In the genomic region with DNA sequence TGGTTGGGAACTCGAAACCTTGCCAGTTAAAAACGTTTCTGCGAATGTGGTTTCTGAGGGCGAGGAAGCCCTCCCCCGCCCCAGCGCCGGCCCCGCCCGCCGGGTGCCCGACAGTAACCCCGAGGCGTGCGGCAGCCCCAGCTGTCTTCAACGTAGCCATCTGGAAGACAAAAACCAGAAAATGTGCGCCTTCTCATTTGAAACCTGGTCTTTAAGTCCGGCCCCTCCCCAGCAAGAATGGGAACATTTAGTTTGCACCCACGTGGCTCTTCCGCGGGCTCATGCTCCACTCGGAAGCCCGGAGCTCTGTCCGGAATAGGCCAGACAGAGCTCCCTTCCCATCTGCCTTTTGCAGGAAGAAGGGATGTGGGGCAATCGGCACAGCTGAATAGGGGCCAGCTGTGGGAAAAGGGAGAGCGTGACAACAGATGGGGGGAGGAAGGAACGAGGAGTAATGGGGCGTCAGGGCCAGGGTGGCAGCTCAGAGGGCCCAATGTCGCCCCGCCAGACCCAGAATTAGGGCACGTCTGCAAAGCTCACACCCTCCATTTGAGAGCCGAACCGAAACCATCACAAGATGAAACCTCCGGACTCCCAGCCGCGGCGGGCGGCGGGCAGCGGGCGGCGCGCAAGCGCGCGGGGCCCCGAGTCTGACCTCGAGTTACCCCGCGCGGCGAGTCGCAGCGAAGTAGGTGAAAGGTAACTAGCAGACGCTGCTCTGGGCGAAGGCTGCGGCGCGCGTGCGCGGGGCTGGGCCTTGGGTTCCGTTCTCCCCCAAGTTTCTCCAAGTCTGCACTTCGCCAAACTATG, we compare ENCODE assay signal across 8 cellular contexts.
DNase-seq lines count a peak whose midpoint lies in the region; ATAC-seq and TF ChIP-seq lines count a peak whose summit lies in the region.

No MANE protein-coding gene starts in this region.

- CTCF ChIA-PET in SK-N-SH (lab: Yijun Ruan, JAX) = interaction anchor here (2.5 kb wide), 1 partner anchor 127 kb away, joined by 6 read pairs; no protein-coding TSS in a partner anchor

- H3K9ac ChIP-seq in SK-N-SH = peak overlapping the region; percentile 76

- peaks cover 38% of the 10 kb centered on the region for H3K4me1 Mint-ChIP-seq in activated naive CD4-positive, alpha-beta T cell treated with anti-CD3 and anti-CD28 coated beads, Interleukin-2, amount 50 U/mL, for 24 hours

- TF ChIP-seq EP300 in SK-N-SH (IDR thresholded peaks at IDR 0.05; ENCODE audit: borderline replicate concordance in 1 of 2, low read depth in 1 of 2, low read length in 1 of 2) = 0 out of 4 replicates have a peak, but pooled peaks have one; percentile 18 to 29

- TF ChIP-seq CTCF in SK-N-SH (IDR thresholded peaks at IDR 0.05) = no peak
- no peak for TF ChIP-seq CTCF in omental fat pad (IDR thresholded peaks at IDR 0.05)

- no peaks in the 10 kb centered on the region for H3K9me3 Mint-ChIP-seq in activated naive CD4-positive, alpha-beta T cell treated with anti-CD3 and anti-CD28 coated beads, Interleukin-2, amount 50 U/mL, for 24 hours

- H3K79me2 ChIP-seq in SK-N-SH (ENCODE audit: insufficient read depth) = no peaks in the 10 kb centered on the region

- peak overlapping the region; percentile 85 for H3K4me3 Mint-ChIP-seq in activated naive CD4-positive, alpha-beta T cell treated with anti-CD3 and anti-CD28 coated beads, Interleukin-2, amount 50 U/mL, for 24 hours

- peaks cover 24 to 32% of the 10 kb centered on the region in 2 experiments; a peak in 3 of 4 replicates for H3K4me1 ChIP-seq in SK-N-SH (ENCODE audit: control insufficient read depth in 1 of 2, insufficient read depth in 2 of 2, low read depth in 1 of 2, low read length in 1 of 2)

- peak overlapping the region; percentile 98 for H2AFZ ChIP-seq in SK-N-SH (ENCODE audit: low read depth)

- H3K4me3 ChIP-seq in H7 (ENCODE audit: insufficient read depth, low read depth, low read length) (peak overlapping the region; percentile 59), SK-N-SH (ENCODE audit: low read depth in 2 of 2, low read length in 1 of 2) (peak overlapping the region; percentile 63 to 95)

- H3K27ac ChIP-seq in SK-N-SH (ENCODE audit: low read depth in 2 of 2, low read length in 1 of 2) (peak overlapping the region; percentile 91 to 98), temporal lobe (ENCODE audit: low read depth, low read length) (peak overlapping the region; percentile 93)

- H3K9me3 ChIP-seq in SK-N-SH = no peaks in the 10 kb centered on the region

- whole genome bisulfite sequencing in SK-N-SH (ENCODE audit: low lambda C conversion rate) = 3% methylated on average over 25 of the region's 63 CpGs

- H3K4me2 ChIP-seq in SK-N-SH = peak overlapping the region; percentile 96

- H3K27me3 ChIP-seq in H7 (ENCODE audit: control insufficient read depth, insufficient read depth, low read length) (peaks cover 23% of the 10 kb centered on the region), SK-N-SH (ENCODE audit: insufficient read depth) (no peaks in the 10 kb centered on the region)

- H3K9me2 ChIP-seq in SK-N-SH = no peaks in the 10 kb centered on the region

- no peaks in the 10 kb centered on the region for H3K36me3 Mint-ChIP-seq in activated naive CD4-positive, alpha-beta T cell treated with anti-CD3 and anti-CD28 coated beads, Interleukin-2, amount 50 U/mL, for 24 hours

- peaks cover 7% of the 10 kb centered on the region for H3F3A ChIP-seq in SK-N-SH (replicated peaks; ENCODE audit: insufficient read depth)

- peak overlapping the region; percentile 46 for H3K27ac Mint-ChIP-seq in activated naive CD4-positive, alpha-beta T cell treated with anti-CD3 and anti-CD28 coated beads, Interleukin-2, amount 50 U/mL, for 24 hours

- ATAC-seq in omental fat pad (ENCODE audit: low FRiP score) = peak; percentile 89

- H4K20me1 ChIP-seq in SK-N-SH (ENCODE audit: insufficient read depth) = no peaks in the 10 kb centered on the region

- no peak for TF ChIP-seq RAD21 in SK-N-SH (IDR thresholded peaks at IDR 0.05; ENCODE audit: low read length)

- peak; percentile 89 for DNase-seq in EL
- DNase-seq in H7 = peak; percentile 88
- peak; percentile 90 for DNase-seq in M059J (ENCODE audit: low read depth)
- peak; percentile 88 for DNase-seq in SK-N-SH
- peak; percentile 77 for DNase-seq in glomerular visceral epithelial cell (ENCODE audit: extremely low spot score)
- DNase-seq in omental fat pad (ENCODE audit: low spot score) = peak; percentile 63

- no peaks in the 10 kb centered on the region for H3K36me3 ChIP-seq in H7 (replicated peaks; ENCODE audit: control insufficient read depth, insufficient read depth, low read length)
- H3K36me3 ChIP-seq in SK-N-SH (replicated peaks in 1 of 2; ENCODE audit: control insufficient read depth in 1 of 2, insufficient read depth in 2 of 2, low read length in 1 of 2) = no peaks in the 10 kb centered on the region

- peaks cover 14% of the 10 kb centered on the region for H3K27me3 Mint-ChIP-seq in activated naive CD4-positive, alpha-beta T cell treated with anti-CD3 and anti-CD28 coated beads, Interleukin-2, amount 50 U/mL, for 24 hours

- POLR2A ChIA-PET in SK-N-SH (lab: Yijun Ruan, JAX) = interaction anchor here (0.9 to 1.1 kb wide), 3 partner anchors 23 to 131 kb away, joined by 3 to 5 read pairs (median 4); no protein-coding TSS in a partner anchor

TF ChIP-seq in SK-N-SH, 30 proteins besides CTCF, POLR2A, EP300 and RAD21 (continues in another document):
- TF ChIP-seq GATA2 (CRISPR knock-in tag; IDR thresholded peaks at IDR 0.05) = no peak
- no peak for TF ChIP-seq ELF1 (IDR thresholded peaks at IDR 0.05)
- TF ChIP-seq CHD2 (IDR thresholded peaks at IDR 0.05; ENCODE audit: low read length, partially characterized antibody) = peak; percentile 34
- TF ChIP-seq, protein P1, sequence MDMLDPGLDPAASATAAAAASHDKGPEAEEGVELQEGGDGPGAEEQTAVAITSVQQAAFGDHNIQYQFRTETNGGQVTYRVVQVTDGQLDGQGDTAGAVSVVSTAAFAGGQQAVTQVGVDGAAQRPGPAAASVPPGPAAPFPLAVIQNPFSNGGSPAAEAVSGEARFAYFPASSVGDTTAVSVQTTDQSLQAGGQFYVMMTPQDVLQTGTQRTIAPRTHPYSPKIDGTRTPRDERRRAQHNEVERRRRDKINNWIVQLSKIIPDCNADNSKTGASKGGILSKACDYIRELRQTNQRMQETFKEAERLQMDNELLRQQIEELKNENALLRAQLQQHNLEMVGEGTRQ (IDR thresholded peaks at IDR 0.05; ENCODE audit: borderline replicate concordance, low read depth, low read length) = no peak
- TF ChIP-seq TCF12 (IDR thresholded peaks at IDR 0.05) = peak; percentile 79
- peak; percentile 16; the same call in 1 of the 2 replicates for TF ChIP-seq SMC3 (IDR thresholded peaks at IDR 0.05; ENCODE audit: low read depth, low read length)
- no peak for TF ChIP-seq EZH2phosphoT487 (IDR thresholded peaks at IDR 0.05; ENCODE audit: borderline replicate concordance, low read depth)
- TF ChIP-seq, protein P2, sequence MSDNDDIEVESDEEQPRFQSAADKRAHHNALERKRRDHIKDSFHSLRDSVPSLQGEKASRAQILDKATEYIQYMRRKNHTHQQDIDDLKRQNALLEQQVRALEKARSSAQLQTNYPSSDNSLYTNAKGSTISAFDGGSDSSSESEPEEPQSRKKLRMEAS (IDR thresholded peaks at IDR 0.05; ENCODE audit: low read depth) = peak; percentile 88; the same call in 1 of the 2 replicates
- peak; percentile 96 for TF ChIP-seq RXRA (IDR thresholded peaks at IDR 0.05; ENCODE audit: borderline replicate concordance, low read depth)
- no peak for TF ChIP-seq MEF2A (IDR thresholded peaks at IDR 0.05; ENCODE audit: borderline replicate concordance, low read depth)
- TF ChIP-seq, protein P3, sequence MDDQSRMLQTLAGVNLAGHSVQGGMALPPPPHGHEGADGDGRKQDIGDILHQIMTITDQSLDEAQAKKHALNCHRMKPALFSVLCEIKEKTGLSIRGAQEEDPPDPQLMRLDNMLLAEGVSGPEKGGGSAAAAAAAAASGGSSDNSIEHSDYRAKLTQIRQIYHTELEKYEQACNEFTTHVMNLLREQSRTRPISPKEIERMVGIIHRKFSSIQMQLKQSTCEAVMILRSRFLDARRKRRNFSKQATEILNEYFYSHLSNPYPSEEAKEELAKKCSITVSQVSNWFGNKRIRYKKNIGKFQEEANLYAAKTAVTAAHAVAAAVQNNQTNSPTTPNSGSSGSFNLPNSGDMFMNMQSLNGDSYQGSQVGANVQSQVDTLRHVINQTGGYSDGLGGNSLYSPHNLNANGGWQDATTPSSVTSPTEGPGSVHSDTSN (IDR thresholded peaks at IDR 0.05) = 0 out of 2 replicates have a peak, but pooled peaks have one; percentile 42
- no peak for TF ChIP-seq GABPA (IDR thresholded peaks at IDR 0.05; ENCODE audit: low read depth)
- TF ChIP-seq TAF1 (IDR thresholded peaks at IDR 0.05; ENCODE audit: borderline replicate concordance, low read depth, low read length) = peak; percentile 47; the same call in 1 of the 2 replicates
- no peak for TF ChIP-seq TEAD4 (IDR thresholded peaks at IDR 0.05; ENCODE audit: borderline replicate concordance, insufficient read depth)
- TF ChIP-seq POLR2AphosphoS5 (IDR thresholded peaks at IDR 0.05; ENCODE audit: low read depth, low read length) = peak; percentile 10; the same call in 1 of the 2 replicates
- TF ChIP-seq SIN3A (IDR thresholded peaks at IDR 0.05; ENCODE audit: borderline replicate concordance, low read depth, low read length) = peak; percentile 54; the same call in 1 of the 2 replicates
- TF ChIP-seq RCOR1 (IDR thresholded peaks at IDR 0.05; ENCODE audit: low read length) = peak; percentile 8; the same call in 1 of the 2 replicates
- TF ChIP-seq, protein P4, sequence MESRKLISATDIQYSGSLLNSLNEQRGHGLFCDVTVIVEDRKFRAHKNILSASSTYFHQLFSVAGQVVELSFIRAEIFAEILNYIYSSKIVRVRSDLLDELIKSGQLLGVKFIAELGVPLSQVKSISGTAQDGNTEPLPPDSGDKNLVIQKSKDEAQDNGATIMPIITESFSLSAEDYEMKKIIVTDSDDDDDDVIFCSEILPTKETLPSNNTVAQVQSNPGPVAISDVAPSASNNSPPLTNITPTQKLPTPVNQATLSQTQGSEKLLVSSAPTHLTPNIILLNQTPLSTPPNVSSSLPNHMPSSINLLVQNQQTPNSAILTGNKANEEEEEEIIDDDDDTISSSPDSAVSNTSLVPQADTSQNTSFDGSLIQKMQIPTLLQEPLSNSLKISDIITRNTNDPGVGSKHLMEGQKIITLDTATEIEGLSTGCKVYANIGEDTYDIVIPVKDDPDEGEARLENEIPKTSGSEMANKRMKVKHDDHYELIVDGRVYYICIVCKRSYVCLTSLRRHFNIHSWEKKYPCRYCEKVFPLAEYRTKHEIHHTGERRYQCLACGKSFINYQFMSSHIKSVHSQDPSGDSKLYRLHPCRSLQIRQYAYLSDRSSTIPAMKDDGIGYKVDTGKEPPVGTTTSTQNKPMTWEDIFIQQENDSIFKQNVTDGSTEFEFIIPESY (IDR thresholded peaks at IDR 0.05; ENCODE audit: borderline replicate concordance, low read depth) = no peak
- TF ChIP-seq MXI1 (IDR thresholded peaks at IDR 0.05; ENCODE audit: low read depth, low read length) = peak; percentile 93
- TF ChIP-seq YY1 (IDR thresholded peaks at IDR 0.05; ENCODE audit: low read depth) = 0 out of 2 replicates have a peak, but pooled peaks have one; percentile 45

Comparison
In these comparisons a context has a peak if more than half of its experiments do, and no peak if none do; other contexts are left out.
1. Peak in every context shown above with its lines: DNase-seq, ATAC-seq, H3K4me3 ChIP-seq and H3K27ac ChIP-seq.